14 cellular contexts compared by ENCODE assay signal in the genomic region with DNA sequence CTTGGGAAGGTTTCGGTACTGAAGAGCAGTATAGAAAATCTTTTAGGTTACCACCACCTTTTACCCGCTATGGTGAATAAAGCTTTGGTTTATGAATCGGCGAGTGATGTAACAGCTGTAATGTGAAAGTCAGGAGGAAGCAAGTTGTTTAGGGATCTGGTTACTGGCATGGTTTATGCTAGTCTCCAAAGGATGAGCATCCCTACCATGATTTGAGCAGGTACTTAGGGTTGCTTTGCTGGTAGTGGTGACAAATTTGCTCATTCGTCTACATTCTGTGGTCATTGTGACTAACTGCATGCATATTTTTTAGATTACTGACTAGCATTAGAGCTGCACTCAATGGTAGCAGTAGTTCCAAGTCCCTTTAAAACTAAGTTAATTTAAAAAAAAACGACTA.
DNase-seq lines count a peak whose midpoint lies in the region; TF ChIP-seq lines count a peak whose summit lies in the region.
"Had no signal": no experiment of that assay in that cellular context is flagged by ENCODE, and none has a peak within 500 bp of the region (broad histone marks: within the 10 kb centered on the region; RNA-seq: fewer than 3 reads in every experiment).

No MANE protein-coding gene starts in this region.

- H3K79me2 ChIP-seq in OCI-LY7 (ENCODE audit: insufficient read depth, low read depth, low read length): no peaks in the 10 kb centered on the region

- no peaks in the 10 kb centered on the region for H3K27me3 ChIP-seq in AG04450 (ENCODE audit: control insufficient read depth, insufficient read depth, low read length)
- H3K27me3 ChIP-seq in ascending aorta: no peaks in the 10 kb centered on the region
- H3K27me3 ChIP-seq: pancreas, suprapubic skin had no signal

- DNase-seq in AG04450 (ENCODE audit: low read depth, low spot score) (peak; percentile 30), H4 (ENCODE audit: low spot score) (peak; percentile 51), ascending aorta (ENCODE audit: low spot score in 2 of 2) (no peak), iris pigment epithelial cell (ENCODE audit: low read depth) (peak; percentile 51), DMS153 (lab: John Stamatoyannopoulos, UW) (no peak), SW 1271 (lab: John Stamatoyannopoulos, UW) (no peak), OCI-LY7 (ENCODE audit: low spot score) (no peak), inferior parietal cortex (ENCODE audit: extremely low spot score) (no peak)
- DNase-seq: activated gamma-delta T cell treated with Interleukin-2 at 50 U/mL for 16 hours, Karpas-422, NCI-H1436, pancreas had no signal

- H3K4me1 ChIP-seq in ascending aorta: peaks cover 9 to 20% of the 10 kb centered on the region in 2 donors
- no peaks in the 10 kb centered on the region for H3K4me1 ChIP-seq in OCI-LY7 (ENCODE audit: insufficient read depth, low read length, poor library complexity, severe bottlenecking)
- H3K4me1 ChIP-seq: pancreas, suprapubic skin had no signal

- H3K4me3 ChIP-seq in AG04450 (ENCODE audit: low read depth, low read length) (no peak overlapping the region), ascending aorta (no peak overlapping the region), OCI-LY7 (ENCODE audit: low read depth, low read length, poor library complexity, severe bottlenecking) (no peak overlapping the region)
- H3K4me3 ChIP-seq: pancreas, SK-N-MC, suprapubic skin had no signal

- H2AFZ ChIP-seq in OCI-LY7 (ENCODE audit: low read length): no peak overlapping the region

- H3K9me3 ChIP-seq in AG04450 (ENCODE audit: control insufficient read depth, insufficient read depth, low read length) (no peaks in the 10 kb centered on the region), ascending aorta (no peaks in the 10 kb centered on the region), OCI-LY7 (ENCODE audit: low read length) (no peaks in the 10 kb centered on the region)
- H3K9me3 ChIP-seq: pancreas, suprapubic skin had no signal

- CTCF ChIA-PET in AG04450 (lab: Charles Lee): no interaction called here
- CTCF ChIA-PET in OCI-LY7 (lab: Charles Lee; ENCODE audit: unreplicated experiment): no interaction called here

- H3K27ac ChIP-seq in AG04450 (ENCODE audit: low read depth, low read length): peak overlapping the region; percentile 23
- peak overlapping the region; percentile 89 to 96 for H3K27ac ChIP-seq in ascending aorta
- no peak overlapping the region for H3K27ac ChIP-seq in OCI-LY7 (ENCODE audit: low read depth, low read length, poor library complexity, severe bottlenecking)
- H3K27ac ChIP-seq: pancreas, SK-N-MC, suprapubic skin had no signal

- peaks cover 0 to 3% of the 10 kb centered on the region in 2 donors for H3K36me3 ChIP-seq in ascending aorta
- no peaks in the 10 kb centered on the region for H3K36me3 ChIP-seq in OCI-LY7 (ENCODE audit: insufficient read depth, low read length)
- H3K36me3 ChIP-seq: suprapubic skin had no signal

- TF ChIP-seq CTCF in AG04450 (IDR thresholded peaks at IDR 0.05; ENCODE audit: low read depth, low read length): no peak
- TF ChIP-seq CTCF in ascending aorta (IDR thresholded peaks at IDR 0.05): no peak
- TF ChIP-seq CTCF in OCI-LY7 (conservative IDR thresholded peaks at IDR 0.05; ENCODE audit: low read length): no peak

- intact Hi-C loops in ascending aorta (cut with DNase I) (no loop called here), OCI-LY7 (cut with micrococcal nuclease; ENCODE audit: unreplicated experiment) (no loop called here)

- no peaks in the 10 kb centered on the region for H4K20me1 ChIP-seq in OCI-LY7 (ENCODE audit: insufficient read depth, low read length)

- no TSS peak for BruUV-seq in OCI-LY7 (replicated peaks; lab: Mats Ljungman, UMichigan)

- H3K9me2 ChIP-seq in OCI-LY7 (ENCODE audit: insufficient read depth, low read length): no peaks in the 10 kb centered on the region

- no peak overlapping the region for H3K4me2 ChIP-seq in OCI-LY7 (ENCODE audit: low read length)

- POLR2A ChIA-PET in AG04450 (lab: Yijun Ruan, JAX) (no interaction called here), OCI-LY7 (lab: Charles Lee) (no interaction called here)

Comparison
In these comparisons a context has a peak if more than half of its experiments do, and no peak if none do; other contexts are left out.
1. DNase-seq: peak in AG04450 (single experiment), H4 (single experiment) and iris pigment epithelial cell (single experiment); none in ascending aorta (0 of 2), DMS153 (single experiment), SW 1271 (0 of 2), OCI-LY7 (single experiment) and inferior parietal cortex (single experiment).